Comparison of ENCODE assay signal across 1 cellular context in genomic region chr9:128361296-128361980, GRCh38.
TF ChIP-seq lines count a peak whose summit lies in the region.

No MANE protein-coding gene starts in this region.

TF ChIP-seq in endothelial cell of umbilical vein, 7 proteins besides CTCF, POLR2A, EP300 and RAD21:
- TF ChIP-seq FOS (IDR thresholded peaks at IDR 0.05; ENCODE audit: borderline replicate concordance, insufficient read depth, low read length) (no peak), EZH2 (IDR thresholded peaks at IDR 0.05; ENCODE audit: borderline replicate concordance, low read depth, low read length, severe bottlenecking) (no peak), MYC (IDR thresholded peaks at IDR 0.05; ENCODE audit: low read depth, low read length) (no peak), GATA2 (IDR thresholded peaks at IDR 0.05; ENCODE audit: insufficient read depth, insufficient read length, low read depth, low read length) (no peak), JUN (IDR thresholded peaks at IDR 0.05; ENCODE audit: borderline replicate concordance, insufficient read depth, insufficient read length, low read depth) (no peak), POLR2AphosphoS5 (IDR thresholded peaks at IDR 0.05; ENCODE audit: insufficient read depth, low read depth, low read length) (no peak), MAX (IDR thresholded peaks at IDR 0.05; ENCODE audit: insufficient read depth, insufficient read length) (no peak)
